ENCODE assay signal across 14 cellular contexts in the genomic region with DNA sequence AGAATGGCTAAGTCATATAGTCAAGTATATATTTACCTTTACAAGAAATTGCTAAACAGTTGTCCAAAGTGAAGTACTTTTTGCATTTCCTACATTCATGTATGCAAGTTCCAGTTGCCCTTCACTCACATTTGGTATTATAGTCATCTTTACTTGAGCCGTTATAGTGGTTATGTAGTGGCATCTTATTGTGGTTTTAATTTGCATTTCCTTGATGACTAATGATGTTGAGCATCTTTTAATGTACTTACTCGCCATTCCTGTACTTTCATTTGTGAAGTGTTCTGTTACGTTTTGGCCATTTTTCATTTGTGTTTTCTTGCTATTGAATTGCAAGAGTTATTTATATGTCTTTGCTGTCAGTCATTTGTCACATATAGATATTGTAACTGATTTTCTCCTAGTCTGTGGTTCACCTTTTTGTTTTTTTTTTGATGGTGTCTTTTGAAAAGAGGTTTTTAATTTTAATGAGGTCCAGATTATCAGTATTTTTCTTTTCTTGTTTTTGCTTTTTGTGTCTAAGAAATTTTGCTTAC. TPM values are rescaled to one million over a fixed set of nuclear protein-coding genes. Genes with fewer than 3 reads are reported as not detected.
DNase-seq lines count a peak whose midpoint lies in the region; ATAC-seq and TF ChIP-seq lines count a peak whose summit lies in the region.
"Had no signal": no experiment of that assay in that cellular context is flagged by ENCODE, and none has a peak within 500 bp of the region (broad histone marks: within the 10 kb centered on the region; RNA-seq: fewer than 3 reads in every experiment).

No MANE protein-coding gene starts in this region.

- TF ChIP-seq CTCF in mesothelial cell of epicardium (IDR thresholded peaks at IDR 0.05; ENCODE audit: unreplicated experiment): no peak

- POLR2A ChIA-PET in activated CD4-positive, alpha-beta memory T cell treated with anti-CD3 and anti-CD28 coated beads for 36 hours (lab: Charles Lee): no interaction called here

- DNase-seq in Daoy (ENCODE audit: low read depth) (peak; percentile 2), glomerular visceral epithelial cell (ENCODE audit: extremely low spot score) (peak; percentile 13), NCI-H146 (lab: John Stamatoyannopoulos, UW) (no peak), HuH-7 (ENCODE audit: low spot score) (no peak), mesothelial cell of epicardium (ENCODE audit: low spot score in 2 of 2, unreplicated experiment in 2 of 2) (no peak)
- DNase-seq in activated CD4-positive, alpha-beta memory T cell treated with anti-CD3 and anti-CD28 coated beads for 36 hours: no peak
- DNase-seq: colonic mucosa; hypothalamus; NCI-H2171; stimulated activated CD4-positive, alpha-beta T cell treated with anti-CD3 and anti-CD28 coated beads, Interleukin-12 subunit alpha, Interleukin-12 subunit beta, amount 100 ng/mL, for 4 hours; stomach had no signal

- H3K4me1 Mint-ChIP-seq in activated CD4-positive, alpha-beta memory T cell treated with anti-CD3 and anti-CD28 coated beads for 36 hours (ENCODE audit: low read depth): peaks cover 17% of the 10 kb centered on the region
- H3K4me1 Mint-ChIP-seq in mesothelial cell of epicardium: peaks cover 7% of the 10 kb centered on the region

- H3K9me3 Mint-ChIP-seq in activated CD4-positive, alpha-beta memory T cell treated with anti-CD3 and anti-CD28 coated beads for 36 hours: peaks cover 4% of the 10 kb centered on the region
- H3K9me3 Mint-ChIP-seq in mesothelial cell of epicardium: peaks cover 29% of the 10 kb centered on the region

- ATAC-seq in HG03442 (IDR thresholded peaks at IDR 0.05; ENCODE audit: unreplicated experiment): peak; percentile 47
- no peak for ATAC-seq in GM21528 (IDR thresholded peaks at IDR 0.05; ENCODE audit: low FRiP score, unreplicated experiment)
- ATAC-seq: HCT116 had no signal

- intact Hi-C loops in activated CD4-positive, alpha-beta memory T cell treated with anti-CD3 and anti-CD28 coated beads for 36 hours (cut with micrococcal nuclease): loop anchor here (1.0 kb wide), 1 partner anchor 28 kb away; a partner anchor contains a TSS

- CTCF ChIA-PET in activated CD4-positive, alpha-beta memory T cell treated with anti-CD3 and anti-CD28 coated beads for 36 hours (lab: Charles Lee): no interaction called here

- peak overlapping the region; percentile 28 for H3K4me3 Mint-ChIP-seq in activated CD4-positive, alpha-beta memory T cell treated with anti-CD3 and anti-CD28 coated beads for 36 hours
- H3K4me3 Mint-ChIP-seq in mesothelial cell of epicardium: no peak overlapping the region

- H3K36me3 Mint-ChIP-seq in activated CD4-positive, alpha-beta memory T cell treated with anti-CD3 and anti-CD28 coated beads for 36 hours: peaks cover 24% of the 10 kb centered on the region
- peaks cover 29% of the 10 kb centered on the region for H3K36me3 Mint-ChIP-seq in mesothelial cell of epicardium

- no peaks in the 10 kb centered on the region for H3K27me3 Mint-ChIP-seq in activated CD4-positive, alpha-beta memory T cell treated with anti-CD3 and anti-CD28 coated beads for 36 hours
- no peaks in the 10 kb centered on the region for H3K27me3 Mint-ChIP-seq in mesothelial cell of epicardium (ENCODE audit: low read depth)

- no peak overlapping the region for H3K27ac Mint-ChIP-seq in activated CD4-positive, alpha-beta memory T cell treated with anti-CD3 and anti-CD28 coated beads for 36 hours
- H3K27ac Mint-ChIP-seq in mesothelial cell of epicardium: no peak overlapping the region

RNA-seq across cellular contexts. Expression of a gene that starts 27.6 kb away (rescaled TPM):
- 20.7 and 27.5 TPM in 2 replicates for total RNA-seq in Daoy (2014; rRNA removed; shearing (Covaris generic))
- total RNA-seq in activated CD4-positive, alpha-beta memory T cell treated with anti-CD3 and anti-CD28 coated beads for 36 hours: 10 to 100 TPM in 1 of 2 experiments, 1 to 10 TPM in 1; 9.3 to 10.5 TPM
- total RNA-seq in mesothelial cell of epicardium: 25.1 to 26.7 TPM (median 26.2 TPM) in 3 replicates

RNA-seq across cellular contexts. Expression of a gene that starts 27.8 kb away (rescaled TPM):
- 0.11 TPM in 1 of 2 replicates, not detected in the other for total RNA-seq in Daoy (2014; rRNA removed; shearing (Covaris generic))
- total RNA-seq in activated CD4-positive, alpha-beta memory T cell treated with anti-CD3 and anti-CD28 coated beads for 36 hours: under 1 TPM; 0.15 to 0.31 TPM
- 0.43 to 0.65 TPM (median 0.58 TPM) in 3 replicates for total RNA-seq in mesothelial cell of epicardium

Comparison
In these comparisons a context has a peak if more than half of its experiments do, and no peak if none do; other contexts are left out.
1. DNase-seq: peak in Daoy (single experiment) and glomerular visceral epithelial cell (single experiment); none in activated CD4-positive, alpha-beta memory T cell treated with anti-CD3 and anti-CD28 coated beads for 36 hours (single experiment), NCI-H146 (single experiment), HuH-7 (single experiment) and mesothelial cell of epicardium (0 of 2).